13 cellular contexts compared by ENCODE assay signal in the genomic region with DNA sequence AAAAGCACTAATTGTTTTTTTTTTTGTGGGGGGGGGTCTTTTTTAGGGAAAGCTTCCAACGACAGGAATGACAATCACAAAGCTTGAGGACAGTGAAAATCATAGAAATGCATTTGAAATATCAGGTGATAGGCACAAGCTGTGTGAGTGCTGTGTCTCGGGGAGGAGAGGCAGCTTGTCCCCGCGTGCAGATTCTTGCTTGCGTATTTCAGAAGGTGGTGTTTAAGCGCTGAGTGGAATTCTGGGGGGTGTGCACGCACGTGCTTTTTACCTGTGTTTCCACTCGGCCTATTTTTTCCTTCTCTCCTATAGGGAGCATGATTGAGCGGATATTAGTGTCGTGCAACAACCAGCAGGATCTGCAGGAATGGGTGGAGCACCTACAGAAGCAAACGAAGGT. TPM values are rescaled to one million over a fixed set of nuclear protein-coding genes. Genes with fewer than 3 reads are reported as not detected.
"Had no signal": no experiment of that assay in that cellular context is flagged by ENCODE, and none has a peak within 500 bp of the region (broad histone marks: within the 10 kb centered on the region; RNA-seq: fewer than 3 reads in every experiment).

No MANE protein-coding gene starts in this region.

- H3K27me3 ChIP-seq: adrenal gland, tibial nerve had no signal

- H3K27ac ChIP-seq: adrenal gland, skin epidermis had no signal

- DNase-seq: activated B cell treated with CpG ODN at 0.5 μM for 24 hours; activated CD4-positive, alpha-beta T cell treated with anti-CD3 and anti-CD28 coated beads, Interleukin-2, amount 10 ng/mL, durations not matched to agents 24 days and 14 days; activated naive CD4-positive, alpha-beta T cell treated with anti-CD3 and anti-CD28 coated beads, Interleukin-2, amount 50 U/mL, for 16 hours; immature natural killer cell; left cardiac atrium; natural killer cell had no signal

- H3K4me3 ChIP-seq: adrenal gland, skin epidermis, tibial nerve had no signal

- H3K9me3 ChIP-seq: adrenal gland, tibial nerve had no signal

- ATAC-seq: activated T-helper 17 cell treated with anti-CD3 and anti-CD28 coated beads, Interleukin-2, amount 50 U/mL, for 72 hours; natural killer cell; Right ventricle myocardium inferior had no signal

RNA-seq across cellular contexts. Expression of a gene that starts 40.2 kb away (rescaled TPM):
- total RNA-seq: glomerular endothelial cell, natural killer cell, pulmonary artery endothelial cell, Right ventricle myocardium inferior had no signal
